27 cellular contexts compared by ENCODE assay signal in genomic region chr20:58033026-58033536, GRCh38.
"Had no signal": no experiment of that assay in that cellular context is flagged by ENCODE, and none has a peak within 500 bp of the region (broad histone marks: within the 10 kb centered on the region; RNA-seq: fewer than 3 reads in every experiment).

No MANE protein-coding gene starts in this region.

- H3K27me3 ChIP-seq: colonic mucosa, ovary, sigmoid colon, tibial nerve, upper lobe of left lung had no signal

- DNase-seq: colonic mucosa; effector memory CD4-positive, alpha-beta T cell; foreskin keratinocyte; heart left ventricle; hippocampal formation; left ventricle myocardium superior; lower lobe of right lung; nucleus accumbens; ovary; posterior cingulate gyrus; psoas muscle; right cardiac atrium; sigmoid colon; spleen; stimulated activated CD4-positive, alpha-beta T cell treated with anti-CD3 and anti-CD28 coated beads, Interleukin-2, amount 100 ng/mL, for 48 hours; stimulated activated naive B cell treated with anti-CD40 and anti-IgM and Interleukin-4, amounts not matched to agents 10 μg/mL and 1 μg/mL and 100 μg/mL, for 72 hours; upper lobe of left lung had no signal

- H3K4me1 ChIP-seq: colonic mucosa, foreskin keratinocyte, gastroesophageal sphincter, lower lobe of right lung, psoas muscle, sigmoid colon, spleen, upper lobe of left lung had no signal

- H3K9me3 Mint-ChIP-seq: dendritic cell treated with granulocyte-macrophage colony-stimulating factor and Interleukin-4, amounts not matched to agents 40 ng/mL and 50 ng/mL, for 4 days; stimulated activated naive CD8-positive, alpha-beta T cell treated with anti-CD3 and anti-CD28 coated beads, Interleukin-15, Interleukin-2, amounts not matched to agents 100 ng/mL and 50 ng/mL, for 24 hours had no signal

- H3K4me3 Mint-ChIP-seq: dendritic cell treated with granulocyte-macrophage colony-stimulating factor and Interleukin-4, amounts not matched to agents 40 ng/mL and 50 ng/mL, for 4 days; nephron; stimulated activated naive B cell treated with anti-CD40 and anti-IgM and Interleukin-4, amounts not matched to agents 10 μg/mL and 1 μg/mL and 100 μg/mL, for 72 hours; stimulated activated naive CD8-positive, alpha-beta T cell treated with anti-CD3 and anti-CD28 coated beads, Interleukin-15, Interleukin-2, amounts not matched to agents 100 ng/mL and 50 ng/mL, for 24 hours had no signal

- H3K4me3 ChIP-seq: colonic mucosa, esophagus muscularis mucosa, gastroesophageal sphincter, heart left ventricle, lower lobe of right lung, ovary, psoas muscle, sigmoid colon, skin epidermis, spleen, thoracic aorta, tibial nerve, upper lobe of left lung had no signal

- H3K27ac Mint-ChIP-seq: dendritic cell treated with granulocyte-macrophage colony-stimulating factor and Interleukin-4, amounts not matched to agents 40 ng/mL and 50 ng/mL, for 4 days; nephron; stimulated activated naive B cell treated with anti-CD40 and anti-IgM and Interleukin-4, amounts not matched to agents 10 μg/mL and 1 μg/mL and 100 μg/mL, for 72 hours; stimulated activated naive CD8-positive, alpha-beta T cell treated with anti-CD3 and anti-CD28 coated beads, Interleukin-15, Interleukin-2, amounts not matched to agents 100 ng/mL and 50 ng/mL, for 24 hours had no signal

- H3K4me1 Mint-ChIP-seq: nephron had no signal

- H3K36me3 ChIP-seq: colonic mucosa, esophagus muscularis mucosa, gastroesophageal sphincter, heart left ventricle, lower lobe of right lung, ovary, sigmoid colon, spleen, thoracic aorta, tibial nerve, upper lobe of left lung had no signal

- FAIRE-seq: endothelial cell of umbilical vein, keratinocyte had no signal

- ATAC-seq: foreskin keratinocyte; gastroesophageal sphincter; heart left ventricle; left ventricle myocardium superior; lower lobe of right lung; psoas muscle; right cardiac atrium; stimulated activated naive B cell treated with anti-CD40 and anti-IgM and Interleukin-4, amounts not matched to agents 10 μg/mL and 1 μg/mL and 100 μg/mL, for 72 hours had no signal

- H3K36me3 Mint-ChIP-seq: stimulated activated naive B cell treated with anti-CD40 and anti-IgM and Interleukin-4, amounts not matched to agents 10 μg/mL and 1 μg/mL and 100 μg/mL, for 72 hours had no signal

- H3K27ac ChIP-seq: colonic mucosa, esophagus muscularis mucosa, foreskin keratinocyte, gastroesophageal sphincter, heart left ventricle, lower lobe of right lung, ovary, psoas muscle, sigmoid colon, skin epidermis, spleen, thoracic aorta, tibial nerve, upper lobe of left lung had no signal

- H3K9me3 ChIP-seq: colonic mucosa, esophagus muscularis mucosa, gastroesophageal sphincter, lower lobe of right lung, ovary, psoas muscle, sigmoid colon, spleen, tibial nerve, upper lobe of left lung had no signal
